ENCODE assay signal across 2 cellular contexts in genomic region chr5:122353361-122353760, GRCh38. TPM values are rescaled to one million over a fixed set of nuclear protein-coding genes. Genes with fewer than 3 reads are reported as not detected.
"Had no signal": no experiment of that assay in that cellular context is flagged by ENCODE, and none has a peak within 500 bp of the region (broad histone marks: within the 10 kb centered on the region; RNA-seq: fewer than 3 reads in every experiment).

No MANE protein-coding gene starts in this region.

RNA-seq across cellular contexts. Expression of gene SNCAIP, which starts 41.3 kb away (rescaled TPM):
- total RNA-seq: naive thymus-derived CD8-positive, alpha-beta T cell; natural killer cell treated with Interleukin-12 subunit alpha and Interleukin-12 subunit beta and Interleukin-15 and Interleukin-18, amount 100 ng/mL, for 72 hours had no signal
- polyA plus RNA-seq: naive thymus-derived CD8-positive, alpha-beta T cell had no signal
